ENCODE assay signal across 8 cellular contexts in the genomic region with DNA sequence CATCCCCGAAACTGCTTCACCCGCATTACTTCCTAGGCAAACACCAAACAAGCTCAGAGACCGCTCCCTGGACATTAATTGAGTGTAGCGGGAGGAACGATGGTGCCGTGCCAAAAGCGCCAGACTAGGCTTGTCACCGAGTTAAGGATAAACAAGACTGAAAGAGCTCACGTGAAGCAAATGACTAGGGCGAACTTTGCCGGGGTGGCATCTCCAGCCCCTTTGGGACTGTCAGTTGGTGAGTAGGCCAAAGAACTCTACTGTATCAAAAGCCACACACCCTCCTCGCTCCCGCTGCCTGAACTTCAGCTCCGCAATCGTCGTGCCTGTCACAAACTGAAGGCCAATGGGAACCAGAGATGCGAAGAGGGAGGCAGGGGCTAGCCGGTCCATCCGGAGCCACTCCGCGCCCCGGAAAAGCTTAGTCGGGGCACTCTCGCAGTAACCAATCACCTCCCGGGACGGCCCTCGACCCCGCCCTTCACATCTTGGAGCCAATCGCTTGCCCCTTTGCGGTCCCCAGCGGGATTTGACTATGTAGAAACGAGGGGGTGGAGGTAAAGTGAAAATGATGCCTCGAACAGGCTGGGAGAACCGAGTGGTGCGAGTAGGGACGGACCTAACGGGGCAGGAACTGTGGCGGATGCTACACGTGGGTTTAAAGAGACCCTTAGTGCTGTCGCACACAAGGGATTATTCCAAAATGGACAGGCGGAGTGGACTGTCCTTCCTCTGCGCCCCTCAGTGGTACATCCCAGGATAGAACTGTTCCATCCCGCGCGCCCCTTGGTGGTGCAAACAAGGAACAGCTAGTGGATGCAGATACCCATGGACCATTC. TPM values are rescaled to one million over a fixed set of nuclear protein-coding genes. Genes with fewer than 3 reads are reported as not detected.
DNase-seq lines count a peak whose midpoint lies in the region; ATAC-seq and TF ChIP-seq lines count a peak whose summit lies in the region.

No MANE protein-coding gene starts in this region.

- H3K4me3 ChIP-seq in fibroblast of pulmonary artery (replicated peaks; ENCODE audit: low read depth, low read length) = peak overlapping the region; percentile 76

- peak; percentile 93 for DNase-seq in EL
- peak; percentile 84 for DNase-seq in GOT3 (lab: John Stamatoyannopoulos, UW)
- peak; percentile 95 for DNase-seq in RPMI8226
- DNase-seq in activated T-helper 9 cell treated with anti-CD3 and anti-CD28 coated beads, Interleukin-2, amount 50 U/mL, for 16 hours (ENCODE audit: low read depth) = peak; percentile 83
- DNase-seq in fibroblast of pulmonary artery (ENCODE audit: low read depth) = peak; percentile 95
- DNase-seq in natural killer cell treated with Interleukin-12 subunit alpha and Interleukin-12 subunit beta and Interleukin-15 and Interleukin-18, amount 100 ng/mL, for 72 hours (ENCODE audit: low spot score) = peak; percentile 94
- DNase-seq in stimulated activated naive CD8-positive, alpha-beta T cell treated with anti-CD3 and anti-CD28 coated beads, Interleukin-15, Interleukin-2, amounts not matched to agents 100 U/mL and 50 U/mL, for 24 hours = peak; percentile 87

- peak overlapping the region; percentile 95 to 96 for H3K27ac Mint-ChIP-seq in natural killer cell treated with Interleukin-12 subunit alpha and Interleukin-12 subunit beta and Interleukin-15 and Interleukin-18, amount 100 ng/mL, for 72 hours

- ATAC-seq in natural killer cell treated with Interleukin-12 subunit alpha and Interleukin-12 subunit beta and Interleukin-15 and Interleukin-18, amount 100 ng/mL, for 72 hours = peak; percentile 98
- ATAC-seq in stimulated activated naive CD8-positive, alpha-beta T cell treated with anti-CD3 and anti-CD28 coated beads, Interleukin-15, Interleukin-2, amounts not matched to agents 100 U/mL and 50 U/mL, for 24 hours = peak; percentile 98

- peaks cover 0 to 10% of the 10 kb centered on the region in 2 donors for H3K27me3 Mint-ChIP-seq in natural killer cell treated with Interleukin-12 subunit alpha and Interleukin-12 subunit beta and Interleukin-15 and Interleukin-18, amount 100 ng/mL, for 72 hours

- peak overlapping the region; percentile 91 for H3K4me3 Mint-ChIP-seq in natural killer cell treated with Interleukin-12 subunit alpha and Interleukin-12 subunit beta and Interleukin-15 and Interleukin-18, amount 100 ng/mL, for 72 hours

- no peaks in the 10 kb centered on the region for H3K9me3 Mint-ChIP-seq in natural killer cell treated with Interleukin-12 subunit alpha and Interleukin-12 subunit beta and Interleukin-15 and Interleukin-18, amount 100 ng/mL, for 72 hours

- TF ChIP-seq CTCF in LNCAP (IDR thresholded peaks at IDR 0.05) (peak; percentile 48; the same call in 1 of the 2 replicates), fibroblast of pulmonary artery (IDR thresholded peaks at IDR 0.05; ENCODE audit: low read length, missing control alignments) (peak; percentile 61)

- H3K36me3 Mint-ChIP-seq in natural killer cell treated with Interleukin-12 subunit alpha and Interleukin-12 subunit beta and Interleukin-15 and Interleukin-18, amount 100 ng/mL, for 72 hours = no peaks in the 10 kb centered on the region

- H3K4me1 Mint-ChIP-seq in natural killer cell treated with Interleukin-12 subunit alpha and Interleukin-12 subunit beta and Interleukin-15 and Interleukin-18, amount 100 ng/mL, for 72 hours (ENCODE audit: low read depth in 2 of 2) = peaks cover 16 to 21% of the 10 kb centered on the region in 2 donors

RNA-seq across cellular contexts. Expression of a gene that starts 37.0 kb away (rescaled TPM):
- total RNA-seq in natural killer cell treated with Interleukin-12 subunit alpha and Interleukin-12 subunit beta and Interleukin-15 and Interleukin-18, amount 100 ng/mL, for 72 hours = 10 to 100 TPM; 24.8 to 41.5 TPM

RNA-seq across cellular contexts. Expression of a gene that starts 53.2 kb away (rescaled TPM):
- total RNA-seq in natural killer cell treated with Interleukin-12 subunit alpha and Interleukin-12 subunit beta and Interleukin-15 and Interleukin-18, amount 100 ng/mL, for 72 hours = not detected

Comparison
In these comparisons a context has a peak if more than half of its experiments do, and no peak if none do; other contexts are left out.
1. Peak in every context shown above with its lines: DNase-seq, ATAC-seq and H3K4me3 ChIP-seq.